27 cellular contexts compared by ENCODE assay signal in genomic region chr15:39205506-39206371, GRCh38.
"Had no signal": no experiment of that assay in that cellular context is flagged by ENCODE, and none has a peak within 500 bp of the region (broad histone marks: within the 10 kb centered on the region; RNA-seq: fewer than 3 reads in every experiment).

No MANE protein-coding gene starts in this region.

- H3K27ac Mint-ChIP-seq: activated CD4-positive, alpha-beta memory T cell treated with anti-CD3 and anti-CD28 coated beads for 36 hours; activated naive CD4-positive, alpha-beta T cell treated with anti-CD3 and anti-CD28 coated beads for 36 hours; activated naive CD8-positive, alpha-beta T cell treated with anti-CD3 and anti-CD28 coated beads, Interleukin-2, amount 10 ng/mL, durations not matched to agents 7 days and 5 days; activated T-helper 1 cell treated with anti-CD3 and anti-CD28 coated beads, Interleukin-12 subunit alpha, Interleukin-12 subunit beta, Interleukin-2, Interleukin-4 antibody, amounts not matched to agents 30 ng/mL and 10 ng/mL and 1 ng/mL, durations not matched to agents 14 hours and 24 hours and 36 hours; natural killer cell treated with Interleukin-12 subunit alpha and Interleukin-12 subunit beta and Interleukin-15 and Interleukin-18, amount 100 ng/mL, for 72 hours; stimulated activated naive B cell treated with anti-CD40 and anti-IgM and Interleukin-4, amounts not matched to agents 10 μg/mL and 1 μg/mL and 100 μg/mL, for 72 hours had no signal

- H3K36me3 ChIP-seq: colonic mucosa, heart right ventricle, left lung, lower lobe of right lung, stomach, tibial artery had no signal

- ATAC-seq: activated CD4-positive, CD25-positive, alpha-beta regulatory T cell treated with anti-CD3 and anti-CD28 coated beads, Interleukin-2, amount 50 U/mL, for 24 hours; heart right ventricle; left lung; lower lobe of right lung; mucosa of descending colon; natural killer cell treated with Interleukin-12 subunit alpha and Interleukin-12 subunit beta and Interleukin-15 and Interleukin-18, amount 100 ng/mL, for 72 hours; right cardiac atrium; stimulated activated naive B cell treated with anti-CD40 and anti-IgM and Interleukin-4, amounts not matched to agents 10 μg/mL and 1 μg/mL and 100 μg/mL, for 72 hours had no signal

- H3K9me3 Mint-ChIP-seq: activated CD4-positive, alpha-beta memory T cell treated with anti-CD3 and anti-CD28 coated beads for 36 hours; activated naive CD4-positive, alpha-beta T cell treated with anti-CD3 and anti-CD28 coated beads for 36 hours; activated naive CD8-positive, alpha-beta T cell treated with anti-CD3 and anti-CD28 coated beads, Interleukin-2, amount 10 ng/mL, durations not matched to agents 7 days and 5 days; activated T-helper 1 cell treated with anti-CD3 and anti-CD28 coated beads, Interleukin-12 subunit alpha, Interleukin-12 subunit beta, Interleukin-2, Interleukin-4 antibody, amounts not matched to agents 30 ng/mL and 10 ng/mL and 1 ng/mL, durations not matched to agents 14 hours and 24 hours and 36 hours; natural killer cell treated with Interleukin-12 subunit alpha and Interleukin-12 subunit beta and Interleukin-15 and Interleukin-18, amount 100 ng/mL, for 72 hours; stimulated activated naive B cell treated with anti-CD40 and anti-IgM and Interleukin-4, amounts not matched to agents 10 μg/mL and 1 μg/mL and 100 μg/mL, for 72 hours had no signal

- DNase-seq: activated CD4-positive, alpha-beta memory T cell treated with anti-CD3 and anti-CD28 coated beads for 36 hours; activated CD4-positive, alpha-beta T cell treated with anti-CD3 and anti-CD28 coated beads for 48 hours; activated CD8-positive, alpha-beta memory T cell treated with anti-CD3 and anti-CD28 coated beads, Interleukin-2, amount 50 U/mL, for 4 hours; activated effector memory CD4-positive, alpha-beta T cell treated with anti-CD3 and anti-CD28 coated beads, Interleukin-2, amount 50 U/mL, for 16 hours; activated naive CD4-positive, alpha-beta T cell treated with anti-CD3 and anti-CD28 coated beads for 36 hours; activated naive CD8-positive, alpha-beta T cell treated with anti-CD3 and anti-CD28 coated beads, Interleukin-2, amount 10 ng/mL, durations not matched to agents 7 days and 5 days; activated T-cell treated with anti-CD3 and anti-CD28 coated beads, Interleukin-2, amount 50 U/mL, for 1 hour; amniotic stem cell; colonic mucosa; effector CD8-positive, alpha-beta T cell; erythroblast; foreskin melanocyte; heart right ventricle; left lung; lower lobe of right lung; mesendoderm; mucosa of descending colon; posterior cingulate gyrus; right cardiac atrium; stimulated activated CD4-positive, alpha-beta T cell treated with anti-CD3 and anti-CD28 coated beads, Interleukin-15, amount 100 ng/mL, for 24 hours; stimulated activated CD4-positive, alpha-beta T cell treated with anti-CD3 and anti-CD28 coated beads, Interleukin-2, amount 100 ng/mL, for 24 hours; stimulated activated naive B cell treated with anti-CD40 and anti-IgM and Interleukin-4, amounts not matched to agents 10 μg/mL and 1 μg/mL and 100 μg/mL, for 72 hours; stomach; tibial artery had no signal

- H3K27ac ChIP-seq: colonic mucosa, heart right ventricle, left lung, lower lobe of right lung, stomach, tibial artery had no signal

- H3K4me1 ChIP-seq: colonic mucosa, heart right ventricle, left lung, lower lobe of right lung, stomach, tibial artery had no signal

- H3K4me3 ChIP-seq: colonic mucosa, heart right ventricle, left lung, lower lobe of right lung, mucosa of descending colon, stomach, tibial artery had no signal

- H3K4me3 Mint-ChIP-seq: activated CD4-positive, alpha-beta memory T cell treated with anti-CD3 and anti-CD28 coated beads for 36 hours; activated naive CD4-positive, alpha-beta T cell treated with anti-CD3 and anti-CD28 coated beads for 36 hours; activated naive CD8-positive, alpha-beta T cell treated with anti-CD3 and anti-CD28 coated beads, Interleukin-2, amount 10 ng/mL, durations not matched to agents 7 days and 5 days; activated T-helper 1 cell treated with anti-CD3 and anti-CD28 coated beads, Interleukin-12 subunit alpha, Interleukin-12 subunit beta, Interleukin-2, Interleukin-4 antibody, amounts not matched to agents 30 ng/mL and 10 ng/mL and 1 ng/mL, durations not matched to agents 14 hours and 24 hours and 36 hours; natural killer cell treated with Interleukin-12 subunit alpha and Interleukin-12 subunit beta and Interleukin-15 and Interleukin-18, amount 100 ng/mL, for 72 hours; stimulated activated naive B cell treated with anti-CD40 and anti-IgM and Interleukin-4, amounts not matched to agents 10 μg/mL and 1 μg/mL and 100 μg/mL, for 72 hours had no signal

- H3K4me1 Mint-ChIP-seq: activated naive CD8-positive, alpha-beta T cell treated with anti-CD3 and anti-CD28 coated beads, Interleukin-2, amount 10 ng/mL, durations not matched to agents 7 days and 5 days; stimulated activated naive B cell treated with anti-CD40 and anti-IgM and Interleukin-4, amounts not matched to agents 10 μg/mL and 1 μg/mL and 100 μg/mL, for 72 hours had no signal

- H3K9me3 ChIP-seq: colonic mucosa, lower lobe of right lung, mucosa of descending colon, stomach, tibial artery had no signal

- H3K27me3 ChIP-seq: colonic mucosa, heart right ventricle, left lung, stomach, tibial artery had no signal

- H3K36me3 Mint-ChIP-seq: activated CD4-positive, alpha-beta memory T cell treated with anti-CD3 and anti-CD28 coated beads for 36 hours; activated naive CD8-positive, alpha-beta T cell treated with anti-CD3 and anti-CD28 coated beads, Interleukin-2, amount 10 ng/mL, durations not matched to agents 7 days and 5 days; natural killer cell treated with Interleukin-12 subunit alpha and Interleukin-12 subunit beta and Interleukin-15 and Interleukin-18, amount 100 ng/mL, for 72 hours; stimulated activated naive B cell treated with anti-CD40 and anti-IgM and Interleukin-4, amounts not matched to agents 10 μg/mL and 1 μg/mL and 100 μg/mL, for 72 hours had no signal
